In the genomic region with DNA sequence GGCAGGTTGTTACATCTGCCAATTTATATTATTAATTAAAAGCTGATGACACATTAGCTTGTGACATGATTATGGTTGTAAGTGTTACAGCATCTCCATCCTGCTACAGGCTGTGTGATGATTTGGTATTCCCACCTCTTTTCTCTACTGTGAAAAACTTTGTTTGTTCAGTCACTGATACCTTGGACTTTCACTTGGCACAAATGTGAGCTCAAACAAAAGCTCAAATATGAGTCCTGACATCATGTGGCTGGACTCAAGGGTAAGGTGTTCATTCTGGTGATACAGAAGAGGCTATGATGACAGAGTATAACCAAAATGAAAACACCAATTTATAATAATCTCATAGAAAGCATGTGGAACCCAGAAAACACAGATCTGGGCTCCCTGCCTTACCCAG, we compare ENCODE assay signal across 33 cellular contexts. TPM values are rescaled to one million over a fixed set of nuclear protein-coding genes. Genes with fewer than 3 reads are reported as not detected.
"Had no signal": no experiment of that assay in that cellular context is flagged by ENCODE, and none has a peak within 500 bp of the region (broad histone marks: within the 10 kb centered on the region; RNA-seq: fewer than 3 reads in every experiment).

No MANE protein-coding gene starts in this region.

- H3K4me2 ChIP-seq: smooth muscle cell had no signal

- H3K27ac ChIP-seq: colonic mucosa, epithelial cell of prostate, gastrocnemius medialis, left ventricle myocardium inferior, lower lobe of right lung, neutrophil, pancreas, stomach, thyroid gland, vagina had no signal

- H3K36me3 ChIP-seq: colonic mucosa, gastrocnemius medialis, left ventricle myocardium inferior, lower lobe of right lung, neutrophil, pancreas, stomach, thyroid gland, vagina had no signal

- DNase-seq: colonic mucosa; effector CD8-positive, alpha-beta T cell; endodermal cell; foreskin fibroblast; gastrocnemius medialis; head of caudate nucleus; left cardiac atrium; left ventricle myocardium inferior; lower lobe of right lung; pancreas; stimulated activated CD4-positive, alpha-beta T cell treated with anti-CD3 and anti-CD28 coated beads, Interleukin-2, amount 100 ng/mL, for 24 hours; stimulated activated CD4-positive, alpha-beta T cell treated with anti-CD3 and anti-CD28 coated beads, Interleukin-4, amount 100 ng/mL, for 24 hours; stimulated activated naive CD4-positive, alpha-beta T cell treated with Interleukin-2 at 50 U/mL for 16 hours; stomach; thyroid gland; trophoblast cell had no signal

- H3K27me3 ChIP-seq: colonic mucosa, gastrocnemius medialis, neutrophil, pancreas, stomach, thyroid gland, vagina had no signal

- ATAC-seq: esophagus mucosa; gastrocnemius medialis; left cardiac atrium; lower lobe of right lung; natural killer cell treated with Interleukin-12 subunit alpha and Interleukin-12 subunit beta and Interleukin-15 and Interleukin-18, amount 100 ng/mL, for 72 hours; sciatic nerve; stimulated activated effector memory CD8-positive, alpha-beta T cell treated with anti-CD3 and anti-CD28 coated beads, Interleukin-12 subunit alpha, Interleukin-12 subunit beta, amount 100 ng/mL, for 72 hours had no signal

- H3K4me3 ChIP-seq: colonic mucosa, gastrocnemius medialis, left ventricle myocardium inferior, lower lobe of right lung, pancreas, smooth muscle cell, stomach, thyroid gland, vagina had no signal

- H3K9me3 ChIP-seq: colonic mucosa, neutrophil, pancreas, thyroid gland, vagina had no signal

- H3K4me1 ChIP-seq: colonic mucosa, gastrocnemius medialis, left ventricle myocardium inferior, lower lobe of right lung, pancreas, stomach, thyroid gland, vagina had no signal

RNA-seq across cellular contexts. Expression of gene IL36A, which starts 11.4 kb away (rescaled TPM):
- total RNA-seq: colonic mucosa; endodermal cell; gastrocnemius medialis; glomerular endothelial cell; kidney epithelial cell; left cardiac atrium; left ventricle myocardium inferior; lower lobe of right lung; mesenteric fat pad; natural killer cell treated with Interleukin-12 subunit alpha and Interleukin-12 subunit beta and Interleukin-15 and Interleukin-18, amount 100 ng/mL, for 72 hours; neural crest cell; omental fat pad; pancreas; progenitor cell of endocrine pancreas; sciatic nerve; smooth muscle cell; stomach; subcutaneous adipose tissue; temporal lobe; thyroid gland; ureter had no signal
- polyA plus RNA-seq: pancreas, smooth muscle cell had no signal

RNA-seq across cellular contexts. Expression of gene IL36G, which starts 16.0 kb away (rescaled TPM):
- total RNA-seq: endodermal cell; gastrocnemius medialis; glomerular endothelial cell; kidney epithelial cell; left cardiac atrium; left ventricle myocardium inferior; lower lobe of right lung; mesenteric fat pad; natural killer cell treated with Interleukin-12 subunit alpha and Interleukin-12 subunit beta and Interleukin-15 and Interleukin-18, amount 100 ng/mL, for 72 hours; neural crest cell; omental fat pad; pancreas; progenitor cell of endocrine pancreas; sciatic nerve; stomach; subcutaneous adipose tissue; temporal lobe; thyroid gland; ureter; vagina had no signal
- polyA plus RNA-seq: pancreas had no signal

RNA-seq across cellular contexts. Expression of gene IL36B, which starts 58.8 kb away (rescaled TPM):
- total RNA-seq: colonic mucosa; endodermal cell; gastrocnemius medialis; glomerular endothelial cell; kidney epithelial cell; left cardiac atrium; left ventricle myocardium inferior; lower lobe of right lung; mesenteric fat pad; natural killer cell treated with Interleukin-12 subunit alpha and Interleukin-12 subunit beta and Interleukin-15 and Interleukin-18, amount 100 ng/mL, for 72 hours; neural crest cell; omental fat pad; pancreas; progenitor cell of endocrine pancreas; sciatic nerve; smooth muscle cell; stomach; subcutaneous adipose tissue; temporal lobe; thyroid gland; ureter; vagina had no signal
- polyA plus RNA-seq: pancreas, smooth muscle cell, stomach had no signal
